Comparison of ENCODE assay signal across 10 cellular contexts in genomic region chr15:26864664-26865191, GRCh38. TPM values are rescaled to one million over a fixed set of nuclear protein-coding genes. Genes with fewer than 3 reads are reported as not detected.
A peak's percentile ranks its signal among the peaks of the same experiment; 100 is the strongest.
DNase-seq lines count a peak whose midpoint lies in the region; ATAC-seq and TF ChIP-seq lines count a peak whose summit lies in the region.
"Had no signal": no experiment of that assay in that cellular context is flagged by ENCODE, and none has a peak within 500 bp of the region (broad histone marks: within the 10 kb centered on the region; RNA-seq: fewer than 3 reads in every experiment).

No MANE protein-coding gene starts in this region.

- no peaks in the 10 kb centered on the region for H3K4me1 ChIP-seq in right lobe of liver
- H3K4me1 ChIP-seq: psoas muscle had no signal

- in situ Hi-C loops in brain microvascular endothelial cell (cut with HindIII; ENCODE audit: low pct_ligation_motif_present, low sequenced_read_pairs): no loop called here

- WGBS in right lobe of liver (ENCODE audit: insufficient coverage, low coverage, low lambda C conversion rate, missing lambda C conversion rate): 7% methylated on average over 8 of the region's 8 CpGs

- intact Hi-C loops in right lobe of liver (cut with DNase I): no loop called here
- intact Hi-C loops in CD4-positive, alpha-beta T cell (cut with DNase I, micrococcal nuclease): no loop called here

- no peak overlapping the region for H3K4me3 Mint-ChIP-seq in CD4-positive, alpha-beta T cell
- H3K4me3 Mint-ChIP-seq: CD4-positive, CD25-positive, alpha-beta regulatory T cell had no signal

- H3K9me3 Mint-ChIP-seq in CD4-positive, alpha-beta T cell: peaks cover 2% of the 10 kb centered on the region

- H3K27ac ChIP-seq in brain microvascular endothelial cell (no peak overlapping the region), right lobe of liver (no peak overlapping the region)
- no peak overlapping the region for H3K27ac ChIP-seq in CD4-positive, alpha-beta T cell (ENCODE audit: low read depth, low read length)
- H3K27ac ChIP-seq: psoas muscle had no signal

- peak; percentile 27 for DNase-seq in NCI-H510A treated with DMSO at 0.1 percent for 48 hours (lab: John Stamatoyannopoulos, UW)
- DNase-seq in NCI-H510A (lab: John Stamatoyannopoulos, UW): no peak
- DNase-seq in NCI-H2171 (lab: John Stamatoyannopoulos, UW): peak; percentile 73
- peak; percentile 30 for DNase-seq in brain microvascular endothelial cell
- DNase-seq in right lobe of liver: no peak
- no peak for DNase-seq in CD4-positive, alpha-beta T cell
- DNase-seq: CD4-positive, CD25-positive, alpha-beta regulatory T cell; psoas muscle had no signal

- H3K4me1 Mint-ChIP-seq in CD4-positive, alpha-beta T cell (ENCODE audit: low read depth): no peaks in the 10 kb centered on the region
- H3K4me1 Mint-ChIP-seq: CD4-positive, CD25-positive, alpha-beta regulatory T cell had no signal

- CTCF ChIA-PET in CD4-positive, alpha-beta T cell (lab: Charles Lee): no interaction called here

- H3K4me3 ChIP-seq in brain microvascular endothelial cell (ENCODE audit: low read depth, low read length): no peak overlapping the region
- H3K4me3 ChIP-seq in right lobe of liver: no peak overlapping the region
- H3K4me3 ChIP-seq: psoas muscle had no signal

- H3K27me3 ChIP-seq in brain microvascular endothelial cell (replicated peaks) (peaks cover 17% of the 10 kb centered on the region), right lobe of liver (peaks cover 0 to 9% of the 10 kb centered on the region in 2 donors)
- H3K27me3 ChIP-seq in CD4-positive, alpha-beta T cell (ENCODE audit: control insufficient read depth, insufficient read depth, low read length): peaks cover 15% of the 10 kb centered on the region

- no peaks in the 10 kb centered on the region for H3K9me3 ChIP-seq in right lobe of liver
- H3K9me3 ChIP-seq in CD4-positive, alpha-beta T cell (ENCODE audit: control insufficient read depth, low read length): no peaks in the 10 kb centered on the region
- H3K9me3 ChIP-seq: psoas muscle had no signal

- H3K27ac Mint-ChIP-seq in CD4-positive, alpha-beta T cell: no peak overlapping the region
- H3K27ac Mint-ChIP-seq: CD4-positive, CD25-positive, alpha-beta regulatory T cell had no signal

- peak; percentile 74 for TF ChIP-seq CTCF in brain microvascular endothelial cell (IDR thresholded peaks at IDR 0.05; ENCODE audit: low read depth, low read length, missing control alignments)
- peak; percentile 40 to 56 (median 46) for TF ChIP-seq CTCF in right lobe of liver (IDR thresholded peaks at IDR 0.05)
- no peak for TF ChIP-seq CTCF in CD4-positive, alpha-beta T cell (IDR thresholded peaks at IDR 0.05)

- H3K36me3 ChIP-seq in brain microvascular endothelial cell (replicated peaks): no peaks in the 10 kb centered on the region
- H3K36me3 ChIP-seq in right lobe of liver: no peaks in the 10 kb centered on the region

- H3K27me3 Mint-ChIP-seq in CD4-positive, alpha-beta T cell: peaks cover 37% of the 10 kb centered on the region

- POLR2A ChIA-PET in CD4-positive, alpha-beta T cell (lab: Charles Lee): no interaction called here

- ATAC-seq in right lobe of liver: peak; percentile 53 to 72 (median 56)
- ATAC-seq in HG02852 (IDR thresholded peaks at IDR 0.05; ENCODE audit: unreplicated experiment): no peak
- no peak for ATAC-seq in CD4-positive, alpha-beta T cell (ENCODE audit: poor library complexity)
- ATAC-seq in GM21367 (IDR thresholded peaks at IDR 0.05; ENCODE audit: unreplicated experiment): no peak

- no peaks in the 10 kb centered on the region for H3K36me3 Mint-ChIP-seq in CD4-positive, alpha-beta T cell (ENCODE audit: low read depth)
- H3K36me3 Mint-ChIP-seq: CD4-positive, CD25-positive, alpha-beta regulatory T cell had no signal

- no peak for TF ChIP-seq POLR2A in right lobe of liver (IDR thresholded peaks at IDR 0.05)

RNA-seq across cellular contexts. Expression of gene GABRA5, which starts 2.1 kb away (rescaled TPM):
- not detected for total RNA-seq in right lobe of liver
- total RNA-seq in CD4-positive, alpha-beta T cell: not detected
- total RNA-seq: CD4-positive, CD25-positive, alpha-beta regulatory T cell; psoas muscle had no signal

Comparison
In these comparisons a context has a peak if more than half of its experiments do, and no peak if none do; other contexts are left out.
1. DNase-seq: peak in NCI-H510A treated with DMSO at 0.1 percent for 48 hours (single experiment), NCI-H2171 (single experiment) and brain microvascular endothelial cell (single experiment); none in NCI-H510A (single experiment), right lobe of liver (0 of 3) and CD4-positive, alpha-beta T cell (0 of 10).
2. ATAC-seq: peak in right lobe of liver (4 of 4); none in HG02852 (single experiment), CD4-positive, alpha-beta T cell (single experiment) and GM21367 (single experiment).